Comparison of ENCODE assay signal across 24 cellular contexts in genomic region chr4:12393631-12394262, GRCh38.
"Had no signal": no experiment of that assay in that cellular context is flagged by ENCODE, and none has a peak within 500 bp of the region (broad histone marks: within the 10 kb centered on the region; RNA-seq: fewer than 3 reads in every experiment).

No MANE protein-coding gene starts in this region.

- DNase-seq: activated CD4-positive, alpha-beta memory T cell treated with anti-CD3 and anti-CD28 coated beads, Interleukin-2, amount 10 ng/mL, durations not matched to agents 7 days and 5 days; activated CD4-positive, alpha-beta T cell treated with anti-CD3 and anti-CD28 coated beads for 48 hours; activated CD4-positive, CD25-positive, alpha-beta regulatory T cell; activated CD8-positive, alpha-beta memory T cell treated with anti-CD3 and anti-CD28 coated beads, Interleukin-2, amount 10 ng/mL, durations not matched to agents 7 days and 5 days; activated naive CD4-positive, alpha-beta T cell treated with Interleukin-2 at 50 U/mL for 16 hours; anterior cingulate cortex; cortex of kidney; effector CD4-positive, alpha-beta T cell; immature natural killer cell; left cardiac atrium; naive B cell; right lobe of liver; stimulated activated CD4-positive, alpha-beta T cell treated with anti-CD3 and anti-CD28 coated beads, Interleukin-4, amount 100 ng/mL, for 1 hour; stomach; T-cell; T-helper 9 cell; testis; upper lobe of left lung had no signal

- H3K9me3 ChIP-seq: prostate gland, right lobe of liver, stomach, testis, upper lobe of left lung had no signal

- ATAC-seq: activated CD8-positive, alpha-beta memory T cell treated with anti-CD3 and anti-CD28 coated beads, Interleukin-2, amount 10 ng/mL, durations not matched to agents 7 days and 5 days; activated T-helper 17 cell treated with anti-CD3 and anti-CD28 coated beads, Interleukin-2, amount 50 U/mL, for 72 hours; esophagus mucosa; right lobe of liver; SK-N-SH treated with all-trans-retinoic acid at 6 μM for 48 hours; T-cell had no signal

- H3K27ac ChIP-seq: prostate gland, right lobe of liver, stomach, testis, upper lobe of left lung had no signal

- H3K4me3 ChIP-seq: lung, prostate gland, right lobe of liver, smooth muscle cell, stomach, testis, upper lobe of left lung had no signal

- H3K4me1 ChIP-seq: prostate gland, right lobe of liver, stomach, testis, upper lobe of left lung had no signal

- H3K27me3 ChIP-seq: right lobe of liver, stomach, testis, upper lobe of left lung had no signal

- H3K36me3 ChIP-seq: prostate gland, right lobe of liver, stomach, upper lobe of left lung had no signal
